Comparison of ENCODE assay signal across 8 cellular contexts in genomic region chr12:122123051-122123760, GRCh38. TPM values are rescaled to one million over a fixed set of nuclear protein-coding genes. Genes with fewer than 3 reads are reported as not detected.
DNase-seq lines count a peak whose midpoint lies in the region; ATAC-seq, FAIRE-seq and TF ChIP-seq lines count a peak whose summit lies in the region.

No MANE protein-coding gene starts in this region.

- peaks cover 13% of the 10 kb centered on the region for H3K4me1 Mint-ChIP-seq in type B pancreatic cell (ENCODE audit: unreplicated experiment)

- no peak for ATAC-seq in HG02588 (IDR thresholded peaks at IDR 0.05; ENCODE audit: unreplicated experiment)

- H3K4me2 ChIP-seq in KMS-11 = no peak overlapping the region
- no peak overlapping the region for H3K4me2 ChIP-seq in trophoblast cell (ENCODE audit: low read length)

- no CpG with 5 or more reads among the region's 22 CpGs for WGBS in trophoblast cell (ENCODE audit: extremely low coverage, insufficient coverage, insufficient read length)

- H3K9ac ChIP-seq in KMS-11 (no peak overlapping the region), trophoblast cell (ENCODE audit: low read length) (no peak overlapping the region)

- no peak overlapping the region for H3K23ac ChIP-seq in trophoblast cell (ENCODE audit: low read length)

- H3K36me3 Mint-ChIP-seq in type B pancreatic cell = no peaks in the 10 kb centered on the region

- no peaks in the 10 kb centered on the region for H3K27me3 ChIP-seq in KMS-11 (ENCODE audit: insufficient read depth, low read depth)
- H3K27me3 ChIP-seq in trophoblast cell (ENCODE audit: insufficient read depth, low read length) = no peaks in the 10 kb centered on the region

- no peak overlapping the region for H3K18ac ChIP-seq in trophoblast cell (ENCODE audit: low read length)

- no peak overlapping the region for H3K14ac ChIP-seq in trophoblast cell (ENCODE audit: low read length)

- H3K4me3 Mint-ChIP-seq in type B pancreatic cell = no peak overlapping the region

- H4K12ac ChIP-seq in trophoblast cell (ENCODE audit: low read depth, low read length) = no peak overlapping the region

- no peaks in the 10 kb centered on the region for H3K36me3 ChIP-seq in KMS-11 (ENCODE audit: insufficient read depth)
- peaks cover 0 to 3% of the 10 kb centered on the region in 2 experiments for H3K36me3 ChIP-seq in trophoblast cell (ENCODE audit: control insufficient read depth in 1 of 2, insufficient read depth in 2 of 2, low read length in 2 of 2)

- peak; percentile 53 for DNase-seq in D721Med (ENCODE audit: insufficient read length, low spot score)
- peak; percentile 86 for DNase-seq in SK-MEL-5 (ENCODE audit: low read depth, low spot score)
- DNase-seq in activated naive CD4-positive, alpha-beta T cell treated with Interleukin-2 at 50 U/mL for 16 hours = peak; percentile 65
- peak; percentile 72 for DNase-seq in glomerular visceral epithelial cell (ENCODE audit: extremely low spot score)
- peak; percentile 55 to 86 for DNase-seq in trophoblast cell
- no peak for DNase-seq in type B pancreatic cell (ENCODE audit: extremely low spot score, unreplicated experiment)

- H3K79me2 ChIP-seq in KMS-11 (ENCODE audit: insufficient read depth, low read depth) (no peaks in the 10 kb centered on the region), trophoblast cell (ENCODE audit: control insufficient read depth, insufficient read depth, low read length, poor library complexity) (no peaks in the 10 kb centered on the region)

- H2AK5ac ChIP-seq in trophoblast cell (ENCODE audit: low read length) = no peak overlapping the region

- H4K20me1 ChIP-seq in KMS-11 (ENCODE audit: insufficient read depth) = no peaks in the 10 kb centered on the region

- H2BK5ac ChIP-seq in trophoblast cell (ENCODE audit: low read depth, low read length, poor library complexity) = no peak overlapping the region

- no peak for FAIRE-seq in D721Med (lab: Jason Lieb, UNC)

- no peaks in the 10 kb centered on the region for H3K27me3 Mint-ChIP-seq in type B pancreatic cell

- peak overlapping the region; percentile 20 for H3K27ac Mint-ChIP-seq in type B pancreatic cell

- H4K8ac ChIP-seq in trophoblast cell (ENCODE audit: low read depth, low read length) = peak overlapping the region; percentile 4

- no peak overlapping the region for H4K91ac ChIP-seq in trophoblast cell (ENCODE audit: low read depth, low read length)

- TF ChIP-seq CTCF in D721Med (IDR thresholded peaks at IDR 0.05; ENCODE audit: insufficient read depth, missing control alignments) (peak; percentile 84), KMS-11 (conservative IDR thresholded peaks at IDR 0.05; ENCODE audit: low read depth, low read length) (peak; percentile 81), type B pancreatic cell (conservative IDR thresholded peaks at IDR 0.05) (peak; percentile 90)

- no peak overlapping the region for H2BK12ac ChIP-seq in trophoblast cell (ENCODE audit: low read length)

- H2BK120ac ChIP-seq in trophoblast cell (ENCODE audit: insufficient read depth, low read length, poor library complexity) = no peak overlapping the region

- H3K9me3 Mint-ChIP-seq in type B pancreatic cell = no peaks in the 10 kb centered on the region

- H2AFZ ChIP-seq in KMS-11 (ENCODE audit: low read depth) (no peak overlapping the region), trophoblast cell (ENCODE audit: insufficient read depth, low read length, poor library complexity) (no peak overlapping the region)

- peaks cover 6% of the 10 kb centered on the region for H3K4me1 ChIP-seq in KMS-11 (ENCODE audit: low read depth, poor library complexity, severe bottlenecking)
- peaks cover 0 to 6% of the 10 kb centered on the region in 2 experiments for H3K4me1 ChIP-seq in trophoblast cell (ENCODE audit: control insufficient read depth in 1 of 2, insufficient read depth in 2 of 2, low read length in 2 of 2)

- no peak overlapping the region for H3K4ac ChIP-seq in trophoblast cell (ENCODE audit: low read depth, low read length)

- H3K27ac ChIP-seq in KMS-11 (no peak overlapping the region), trophoblast cell (ENCODE audit: low read depth, low read length) (no peak overlapping the region)

- in situ Hi-C loops in SK-MEL-5 (cut with HindIII; ENCODE audit: low pct_unique_long_range_greater_than_20kb, low sequenced_read_pairs) = no loop called here

- H3K9me3 ChIP-seq in trophoblast cell (ENCODE audit: insufficient read depth, low read depth, low read length) = no peaks in the 10 kb centered on the region

- no peaks in the 10 kb centered on the region for H3K79me1 ChIP-seq in trophoblast cell (ENCODE audit: low read length)

- no peak overlapping the region for H3K4me3 ChIP-seq in KMS-11 (IDR thresholded peaks at IDR 0.05; ENCODE audit: insufficient read depth, low read depth, low read length)
- H3K4me3 ChIP-seq in trophoblast cell (ENCODE audit: low read depth, low read length) = no peak overlapping the region

RNA-seq across cellular contexts. Expression of gene MLXIP, which starts 44.6 kb away (rescaled TPM):
- total RNA-seq in SK-MEL-5 (2014; rRNA removed; shearing (Covaris generic)) = 16.0 and 16.9 TPM in 2 replicates
- 64.5 and 90.8 TPM in 2 replicates for polyA plus RNA-seq in SK-MEL-5 (2015; cell fraction: cytosol; rRNA removed)
- 100 and 109 TPM in 2 replicates for polyA plus RNA-seq in SK-MEL-5 (2015; cell fraction: nucleus; rRNA removed)
- polyA plus RNA-seq in trophoblast cell (2013) = 28.9 and 29.4 TPM in 2 replicates
- 28.4 and 44.5 TPM in 2 replicates for total RNA-seq in type B pancreatic cell (ENCODE audit: low replicate concordance)

RNA-seq across cellular contexts. Expression of gene IL31, which starts 50.8 kb away (rescaled TPM):
- total RNA-seq in SK-MEL-5 (2014; rRNA removed; shearing (Covaris generic)) = not detected in 2 replicates
- polyA plus RNA-seq in SK-MEL-5 (2015; cell fraction: cytosol; rRNA removed) = not detected in 2 replicates
- polyA plus RNA-seq in SK-MEL-5 (2015; cell fraction: nucleus; rRNA removed) = not detected in 2 replicates
- 0.07 TPM in 1 of 2 replicates, not detected in the other for polyA plus RNA-seq in trophoblast cell (2013)
- total RNA-seq in type B pancreatic cell (ENCODE audit: low replicate concordance) = not detected in 2 replicates

RNA-seq across cellular contexts. Expression of gene LRRC43, which starts 59.7 kb away (rescaled TPM):
- not detected in 2 replicates for total RNA-seq in SK-MEL-5 (2014; rRNA removed; shearing (Covaris generic))
- not detected in 2 replicates for polyA plus RNA-seq in SK-MEL-5 (2015; cell fraction: cytosol; rRNA removed)
- not detected in 2 replicates for polyA plus RNA-seq in SK-MEL-5 (2015; cell fraction: nucleus; rRNA removed)
- polyA plus RNA-seq in trophoblast cell (2013) = 0.11 and 0.34 TPM in 2 replicates
- 2.9 and 3.0 TPM in 2 replicates for total RNA-seq in type B pancreatic cell (ENCODE audit: low replicate concordance)
